8 cellular contexts compared by ENCODE assay signal in the genomic region with DNA sequence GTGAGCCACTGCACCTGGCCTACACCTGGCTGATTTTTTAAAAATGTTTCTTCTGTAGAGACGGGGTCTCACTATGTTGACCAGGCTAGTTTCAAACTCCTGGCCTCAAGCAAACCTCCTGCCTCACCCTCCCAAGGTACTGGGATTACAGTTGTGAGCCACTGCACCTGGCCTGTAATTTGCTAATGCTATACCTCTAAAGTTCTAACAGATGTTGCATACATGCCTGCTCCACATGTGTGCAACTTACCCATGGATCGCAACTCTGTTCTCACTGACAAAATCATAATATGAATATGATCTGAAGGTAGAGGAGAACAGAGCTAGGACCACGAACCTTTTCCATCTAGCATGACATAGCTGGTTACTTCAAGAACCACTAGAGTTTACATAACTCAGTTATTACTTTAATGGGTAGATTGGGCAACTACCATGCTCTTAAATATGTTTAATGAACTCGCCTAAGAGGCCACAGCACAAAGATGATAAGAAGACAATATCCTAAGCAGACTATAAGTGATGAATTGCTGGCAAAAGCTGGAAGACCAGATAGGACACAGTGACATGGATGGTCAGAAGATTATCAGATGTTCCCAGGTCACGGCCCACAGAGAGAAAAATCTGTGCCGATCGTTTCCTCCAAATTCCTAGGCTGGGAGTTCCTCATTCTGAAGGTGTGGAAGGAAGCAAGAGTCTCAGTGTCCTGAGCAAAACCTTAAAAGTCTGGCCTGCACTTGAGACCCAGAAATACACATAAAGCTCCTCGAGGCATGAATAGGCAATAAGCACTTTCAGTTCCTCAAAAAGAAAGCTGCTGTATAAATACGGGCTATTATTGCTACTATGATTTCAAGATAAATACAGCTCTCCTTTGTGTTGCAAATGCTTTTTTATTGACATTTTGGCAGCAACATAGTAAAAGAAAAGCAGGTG. TPM values are rescaled to one million over a fixed set of nuclear protein-coding genes. Genes with fewer than 3 reads are reported as not detected.
DNase-seq lines count a peak whose midpoint lies in the region; ATAC-seq, FAIRE-seq and TF ChIP-seq lines count a peak whose summit lies in the region.

No MANE protein-coding gene starts in this region.

- H3K27ac Mint-ChIP-seq in naive thymus-derived CD8-positive, alpha-beta T cell = peak overlapping the region in 1 of 10 donors; percentile 68
- no peak overlapping the region for H3K27ac Mint-ChIP-seq in T-helper 2 cell treated with Interferon-gamma antibody and Interleukin-4, amounts not matched to agents 5 μg/mL and 100 μg/mL, for 36 hours

- dilution Hi-C loops in endothelial cell of umbilical vein (cut with MboI; ENCODE audit: extremely low pct_ligation_motif_present, low sequenced_read_pairs) = no loop called here

- FAIRE-seq in GM18507 (lab: Jason Lieb, UNC) = peak; percentile 87
- FAIRE-seq in endothelial cell of umbilical vein (lab: Jason Lieb, UNC) = peak; percentile 65

- H3K9me3 ChIP-seq in endothelial cell of umbilical vein (replicated peaks; ENCODE audit: control insufficient read depth, insufficient read depth, low read length) (no peaks in the 10 kb centered on the region), SK-N-SH (no peaks in the 10 kb centered on the region)

- H3K36me3 ChIP-seq in endothelial cell of umbilical vein (ENCODE audit: control insufficient read depth in 2 of 2, extremely low read depth in 1 of 2, insufficient read depth in 2 of 2, low read length in 2 of 2) (peaks cover 4 to 25% of the 10 kb centered on the region in 2 experiments), SK-N-SH (replicated peaks in 1 of 2; ENCODE audit: control insufficient read depth in 1 of 2, insufficient read depth in 2 of 2, low read length in 1 of 2) (peaks cover 21 to 32% of the 10 kb centered on the region in 2 experiments)

- TF ChIP-seq POLR2A in endothelial cell of umbilical vein (IDR thresholded peaks at IDR 0.05; ENCODE audit: low read depth, low read length) = no peak

- H3K79me2 ChIP-seq in endothelial cell of umbilical vein (ENCODE audit: control insufficient read depth, insufficient read depth, low read length) (no peaks in the 10 kb centered on the region), SK-N-SH (ENCODE audit: insufficient read depth) (no peaks in the 10 kb centered on the region)

- no peak for TF ChIP-seq EP300 in SK-N-SH (IDR thresholded peaks at IDR 0.05; ENCODE audit: borderline replicate concordance in 1 of 2, low read depth in 1 of 2, low read length in 1 of 2)

- H3K27ac ChIP-seq in endothelial cell of umbilical vein (ENCODE audit: insufficient read depth, low read depth, low read length) = no peak overlapping the region
- no peak overlapping the region for H3K27ac ChIP-seq in SK-N-SH (ENCODE audit: low read depth in 2 of 2, low read length in 1 of 2)

- H3K27me3 ChIP-seq in endothelial cell of umbilical vein (ENCODE audit: control insufficient read depth in 2 of 2, insufficient read depth in 2 of 2, low read length in 2 of 2) (no peaks in the 10 kb centered on the region), SK-N-SH (ENCODE audit: insufficient read depth) (no peaks in the 10 kb centered on the region)

- H3K4me1 Mint-ChIP-seq in naive thymus-derived CD8-positive, alpha-beta T cell = peaks cover 0 to 39% (median 3%) of the 10 kb centered on the region in 4 donors
- peaks cover 29% of the 10 kb centered on the region for H3K4me1 Mint-ChIP-seq in T-helper 2 cell treated with Interferon-gamma antibody and Interleukin-4, amounts not matched to agents 5 μg/mL and 100 μg/mL, for 36 hours (ENCODE audit: low read depth)

- POLR2A ChIA-PET in endothelial cell of umbilical vein (lab: Charles Lee) = interaction anchor here (0.6 kb wide), 1 partner anchor 73 kb away, joined by 4 read pairs; no protein-coding TSS in a partner anchor
- POLR2A ChIA-PET in SK-N-SH (lab: Yijun Ruan, JAX) = no interaction called here
- POLR2A ChIA-PET in naive thymus-derived CD8-positive, alpha-beta T cell (lab: Charles Lee) = no interaction called here

- 80% methylated on average over 9 of the region's 9 CpGs for WGBS in SK-N-SH (ENCODE audit: low lambda C conversion rate)

- peaks cover 30 to 66% (median 52%) of the 10 kb centered on the region in 3 donors for H3K36me3 Mint-ChIP-seq in naive thymus-derived CD8-positive, alpha-beta T cell
- H3K36me3 Mint-ChIP-seq in T-helper 2 cell treated with Interferon-gamma antibody and Interleukin-4, amounts not matched to agents 5 μg/mL and 100 μg/mL, for 36 hours (ENCODE audit: low read depth) = peaks cover 86% of the 10 kb centered on the region

- CTCF ChIA-PET in endothelial cell of umbilical vein (lab: Charles Lee) = interaction anchor here (0.8 to 3.5 kb wide), 11 partner anchors 10 to 208 kb away, joined by 3 to 14 read pairs (median 4); no protein-coding TSS in a partner anchor
- CTCF ChIA-PET in SK-N-SH (lab: Yijun Ruan, JAX) = interaction anchor here (1.1 to 14.7 kb wide), 7 partner anchors 11 to 155 kb away, joined by 3 to 160 read pairs (median 4); a partner anchor contains a TSS

- intact Hi-C loops in endothelial cell of umbilical vein (cut with micrococcal nuclease) = no loop called here

- no peaks in the 10 kb centered on the region for H3K9me1 ChIP-seq in endothelial cell of umbilical vein (replicated peaks; ENCODE audit: control insufficient read depth, extremely low read depth, insufficient read depth, low read length)

- H3K4me1 ChIP-seq in endothelial cell of umbilical vein (ENCODE audit: control insufficient read depth, extremely low read depth, insufficient read depth, low read length) (no peaks in the 10 kb centered on the region), SK-N-SH (ENCODE audit: control insufficient read depth in 1 of 2, insufficient read depth in 2 of 2, low read depth in 1 of 2, low read length in 1 of 2) (no peaks in the 10 kb centered on the region)

- no TSS peak for BruUV-seq in endothelial cell of umbilical vein (replicated peaks; lab: Mats Ljungman, UMichigan)

- peak; percentile 70 for ATAC-seq in HG02571 (IDR thresholded peaks at IDR 0.05; ENCODE audit: unreplicated experiment)
- no peak for ATAC-seq in naive thymus-derived CD8-positive, alpha-beta T cell

- TF ChIP-seq RAD21 in SK-N-SH (IDR thresholded peaks at IDR 0.05; ENCODE audit: low read length) = no peak

- no peaks in the 10 kb centered on the region for H3K27me3 Mint-ChIP-seq in naive thymus-derived CD8-positive, alpha-beta T cell
- H3K27me3 Mint-ChIP-seq in T-helper 2 cell treated with Interferon-gamma antibody and Interleukin-4, amounts not matched to agents 5 μg/mL and 100 μg/mL, for 36 hours (ENCODE audit: low read depth) = no peaks in the 10 kb centered on the region

- DNase-seq in GM18507 (ENCODE audit: extremely low spot score, insufficient read length, low read depth) (no peak), NCI-H1436 (lab: John Stamatoyannopoulos, UW) (peak; percentile 79), endothelial cell of umbilical vein (ENCODE audit: low read depth, low spot score) (no peak), SK-N-SH (no peak)
- no peak for DNase-seq in naive thymus-derived CD8-positive, alpha-beta T cell
- DNase-seq in T-helper 2 cell treated with Interferon-gamma antibody and Interleukin-4, amounts not matched to agents 5 μg/mL and 100 μg/mL, for 36 hours (ENCODE audit: low spot score) = no peak
- no peak for DNase-seq in activated CD4-positive, alpha-beta T cell treated with anti-CD3 and anti-CD28 coated beads for 1 hour

- H2AFZ ChIP-seq in endothelial cell of umbilical vein (ENCODE audit: low read depth, low read length) (no peak overlapping the region), SK-N-SH (ENCODE audit: low read depth) (no peak overlapping the region)

- no peak overlapping the region for H3K4me3 Mint-ChIP-seq in naive thymus-derived CD8-positive, alpha-beta T cell
- no peak overlapping the region for H3K4me3 Mint-ChIP-seq in T-helper 2 cell treated with Interferon-gamma antibody and Interleukin-4, amounts not matched to agents 5 μg/mL and 100 μg/mL, for 36 hours

- H3K9ac ChIP-seq in endothelial cell of umbilical vein (replicated peaks; ENCODE audit: extremely low read depth, insufficient read depth, low read length) (no peak overlapping the region), SK-N-SH (no peak overlapping the region)

- no peaks in the 10 kb centered on the region for H4K20me1 ChIP-seq in endothelial cell of umbilical vein (replicated peaks; ENCODE audit: control insufficient read depth, extremely low read depth, insufficient read depth, low read length)
- no peaks in the 10 kb centered on the region for H4K20me1 ChIP-seq in SK-N-SH (ENCODE audit: insufficient read depth)

- no peaks in the 10 kb centered on the region for H3F3A ChIP-seq in SK-N-SH (replicated peaks; ENCODE audit: insufficient read depth)

- H3K4me2 ChIP-seq in endothelial cell of umbilical vein (ENCODE audit: insufficient read depth, low read length) (no peak overlapping the region), SK-N-SH (no peak overlapping the region)

- TF ChIP-seq CTCF in endothelial cell of umbilical vein (IDR thresholded peaks at IDR 0.05; ENCODE audit: extremely low read depth in 1 of 2, insufficient read depth in 1 of 2, low read depth in 1 of 2, low read length in 2 of 2) (no peak), SK-N-SH (IDR thresholded peaks at IDR 0.05) (no peak)

- peaks cover 3 to 21% (median 15%) of the 10 kb centered on the region in 9 donors for H3K9me3 Mint-ChIP-seq in naive thymus-derived CD8-positive, alpha-beta T cell
- H3K9me3 Mint-ChIP-seq in T-helper 2 cell treated with Interferon-gamma antibody and Interleukin-4, amounts not matched to agents 5 μg/mL and 100 μg/mL, for 36 hours = peaks cover 17% of the 10 kb centered on the region

- H3K4me3 ChIP-seq in endothelial cell of umbilical vein (replicated peaks in 1 of 3; ENCODE audit: insufficient read depth in 1 of 3, low read depth in 1 of 3, low read length in 3 of 3) (no peak overlapping the region), SK-N-SH (ENCODE audit: low read depth in 2 of 2, low read length in 1 of 2) (no peak overlapping the region)

- no peaks in the 10 kb centered on the region for H3K9me2 ChIP-seq in SK-N-SH

RNA-seq across cellular contexts. Expression of a gene that starts 53.6 kb away (rescaled TPM):
- 514 and 586 TPM in 2 replicates for total RNA-seq in endothelial cell of umbilical vein
- 2,377 and 2,759 TPM in 2 replicates for polyA plus RNA-seq in endothelial cell of umbilical vein
- 1,397 and 1,487 TPM in 2 replicates for polyA plus RNA-seq in endothelial cell of umbilical vein (2011; cell fraction: cytosol; rRNA removed)
- polyA plus RNA-seq in endothelial cell of umbilical vein (2011; cell fraction: nucleus; rRNA removed) = 644 and 716 TPM in 2 replicates
- polyA plus RNA-seq in endothelial cell of umbilical vein (2012) = 616 and 790 TPM in 2 replicates
- polyA minus RNA-seq in endothelial cell of umbilical vein = 1,340 and 1,357 TPM in 2 replicates
- polyA minus RNA-seq in endothelial cell of umbilical vein (2011; cell fraction: cytosol; rRNA and poly(A)+ RNA removed) = not detected
- 203 and 216 TPM in 2 replicates for polyA minus RNA-seq in endothelial cell of umbilical vein (2011; cell fraction: nucleus; rRNA and poly(A)+ RNA removed)
- 0.08 TPM in 1 of 2 replicates, not detected in the other for polyA plus RNA-seq in SK-N-SH (2012; rRNA removed)
- 0.08 and 0.14 TPM in 2 replicates for polyA plus RNA-seq in SK-N-SH (2012; cell fraction: cytosol; rRNA removed)
- polyA plus RNA-seq in SK-N-SH (2012; cell fraction: nucleus; rRNA removed) = 0.23 TPM in 1 of 2 replicates, not detected in the other
- 10 to 100 TPM; 89.2 to 89.3 TPM for total RNA-seq in naive thymus-derived CD8-positive, alpha-beta T cell
- 100 to 1,000 TPM; 218 to 306 (median 289) TPM for polyA plus RNA-seq in naive thymus-derived CD8-positive, alpha-beta T cell

RNA-seq across cellular contexts. Expression of a gene that starts 55.9 kb away (rescaled TPM):
- total RNA-seq in endothelial cell of umbilical vein = 14.7 and 21.5 TPM in 2 replicates
- polyA plus RNA-seq in endothelial cell of umbilical vein (8.3 and 9.1 TPM in 2 replicates), SK-N-SH (2012; rRNA removed) (6.9 and 7.3 TPM in 2 replicates)
- 6.7 and 7.2 TPM in 2 replicates for polyA plus RNA-seq in endothelial cell of umbilical vein (2011; cell fraction: cytosol; rRNA removed)
- 24.2 and 25.2 TPM in 2 replicates for polyA plus RNA-seq in endothelial cell of umbilical vein (2011; cell fraction: nucleus; rRNA removed)
- polyA plus RNA-seq in endothelial cell of umbilical vein (2012) = 7.8 and 8.7 TPM in 2 replicates
- polyA minus RNA-seq in endothelial cell of umbilical vein = 17.7 and 31.3 TPM in 2 replicates
- 10.1 TPM for polyA minus RNA-seq in endothelial cell of umbilical vein (2011; cell fraction: cytosol; rRNA and poly(A)+ RNA removed)
- polyA minus RNA-seq in endothelial cell of umbilical vein (2011; cell fraction: nucleus; rRNA and poly(A)+ RNA removed) = 28.5 and 35.8 TPM in 2 replicates
- 5.2 and 6.2 TPM in 2 replicates for polyA plus RNA-seq in SK-N-SH (2012; cell fraction: cytosol; rRNA removed)
- polyA plus RNA-seq in SK-N-SH (2012; cell fraction: nucleus; rRNA removed) = 11.4 and 12.2 TPM in 2 replicates
- total RNA-seq in naive thymus-derived CD8-positive, alpha-beta T cell = 10 to 100 TPM; 23.6 to 24.0 TPM
- 10 to 100 TPM in 2 of 3 donors, 1 to 10 TPM in 1; 9.3 to 21.2 (median 11.5) TPM for polyA plus RNA-seq in naive thymus-derived CD8-positive, alpha-beta T cell

Comparison
In these comparisons a context has a peak if more than half of its experiments do, and no peak if none do; other contexts are left out.
1. RNA of a gene that starts 53.6 kb away (polyA plus RNA-seq): 616 to 2,759 TPM in endothelial cell of umbilical vein and 218 to 306 TPM in naive thymus-derived CD8-positive, alpha-beta T cell; 0.08 to 0.23 TPM in SK-N-SH; every median in the first group is over 100 times any median in the second.